17 cellular contexts compared by ENCODE assay signal in genomic region chr14:28746247-28746646, GRCh38.
"Had no signal": no experiment of that assay in that cellular context is flagged by ENCODE, and none has a peak within 500 bp of the region (broad histone marks: within the 10 kb centered on the region; RNA-seq: fewer than 3 reads in every experiment).

No MANE protein-coding gene starts in this region.

- FAIRE-seq: TTC549 had no signal

- DNase-seq: activated CD4-positive, alpha-beta memory T cell treated with anti-CD3 and anti-CD28 coated beads for 36 hours; activated CD4-positive, alpha-beta T cell treated with anti-CD3 and anti-CD28 coated beads for 36 hours; activated CD8-positive, alpha-beta memory T cell treated with anti-CD3 and anti-CD28 coated beads, Interleukin-2, amount 10 ng/mL, durations not matched to agents 7 days and 5 days; activated naive CD4-positive, alpha-beta T cell treated with anti-CD3 and anti-CD28 coated beads for 36 hours; activated T-cell treated with anti-CD3 and anti-CD28 coated beads, Interleukin-2, amount 50 U/mL, for 1 hour; body of pancreas; caudate nucleus; effector memory CD8-positive, alpha-beta T cell; esophagus squamous epithelium; left ventricle myocardium superior; stimulated activated CD4-positive, alpha-beta T cell treated with anti-CD3 and anti-CD28 coated beads, Interleukin-12 subunit alpha, Interleukin-12 subunit beta, amount 100 ng/mL, for 4 hours; stimulated activated CD4-positive, alpha-beta T cell treated with anti-CD3 and anti-CD28 coated beads, Interleukin-1b, Interleukin-23, amount 100 ng/mL, for 48 hours; stimulated activated CD8-positive, alpha-beta memory T cell treated with anti-CD3 and anti-CD28 coated beads, Interleukin-4, amount 100 ng/mL, for 48 hours; stimulated activated naive CD4-positive, alpha-beta T cell; thyroid gland had no signal

- ATAC-seq: activated CD4-positive, alpha-beta T cell treated with anti-CD3 and anti-CD28 coated beads for 36 hours; activated CD8-positive, alpha-beta memory T cell treated with anti-CD3 and anti-CD28 coated beads, Interleukin-2, amount 10 ng/mL, durations not matched to agents 7 days and 5 days; body of pancreas; effector memory CD8-positive, alpha-beta T cell; left ventricle myocardium superior; WTC11 had no signal
